1 cellular context compared by ENCODE assay signal in the genomic region with DNA sequence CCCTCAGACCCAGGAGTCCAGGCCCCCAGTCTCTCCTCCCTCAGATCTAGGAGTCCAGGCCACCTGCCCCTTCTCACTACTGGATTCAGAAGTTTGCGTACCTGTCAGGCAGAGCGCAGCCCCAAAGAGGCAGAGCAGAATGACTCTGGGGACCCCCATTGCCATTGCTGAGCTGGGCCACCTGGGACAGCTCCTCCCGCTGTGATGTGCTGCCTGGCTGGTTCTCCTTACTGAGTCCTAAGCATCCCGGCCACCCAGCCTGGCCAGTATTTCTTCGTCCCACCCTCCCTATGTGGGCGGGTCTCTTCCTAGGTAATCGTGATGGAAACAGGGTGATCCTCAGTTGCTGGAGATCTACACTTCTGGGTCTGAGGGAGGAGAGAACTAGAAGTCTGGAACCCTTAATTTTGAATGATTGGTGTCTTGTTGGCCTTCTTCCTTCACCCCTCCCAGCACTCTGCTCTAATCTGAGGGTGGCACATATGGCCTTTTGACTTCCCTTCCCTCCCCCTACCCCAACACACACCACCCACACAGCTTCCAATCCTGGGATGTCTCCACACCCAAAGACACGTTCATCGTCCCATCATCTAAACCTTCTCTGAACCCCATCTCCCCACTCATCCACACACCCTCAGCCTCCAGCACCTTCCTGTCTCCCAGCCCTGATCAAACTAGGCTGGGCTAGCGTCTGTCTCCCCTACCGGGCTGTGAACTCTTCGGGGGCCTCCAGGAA.
TF ChIP-seq lines count a peak whose summit lies in the region.

A gene with protein sequence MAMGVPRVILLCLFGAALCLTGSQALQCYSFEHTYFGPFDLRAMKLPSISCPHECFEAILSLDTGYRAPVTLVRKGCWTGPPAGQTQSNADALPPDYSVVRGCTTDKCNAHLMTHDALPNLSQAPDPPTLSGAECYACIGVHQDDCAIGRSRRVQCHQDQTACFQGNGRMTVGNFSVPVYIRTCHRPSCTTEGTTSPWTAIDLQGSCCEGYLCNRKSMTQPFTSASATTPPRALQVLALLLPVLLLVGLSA (minus strand): TSS at position 232 of the 736 bp plus-strand sequence. CDS start 67 bp downstream, at position 165.

TF ChIP-seq in HEK293, 187 proteins besides CTCF, POLR2A, EP300 and RAD21 (continued from another document):
- TF ChIP-seq, protein P1, sequence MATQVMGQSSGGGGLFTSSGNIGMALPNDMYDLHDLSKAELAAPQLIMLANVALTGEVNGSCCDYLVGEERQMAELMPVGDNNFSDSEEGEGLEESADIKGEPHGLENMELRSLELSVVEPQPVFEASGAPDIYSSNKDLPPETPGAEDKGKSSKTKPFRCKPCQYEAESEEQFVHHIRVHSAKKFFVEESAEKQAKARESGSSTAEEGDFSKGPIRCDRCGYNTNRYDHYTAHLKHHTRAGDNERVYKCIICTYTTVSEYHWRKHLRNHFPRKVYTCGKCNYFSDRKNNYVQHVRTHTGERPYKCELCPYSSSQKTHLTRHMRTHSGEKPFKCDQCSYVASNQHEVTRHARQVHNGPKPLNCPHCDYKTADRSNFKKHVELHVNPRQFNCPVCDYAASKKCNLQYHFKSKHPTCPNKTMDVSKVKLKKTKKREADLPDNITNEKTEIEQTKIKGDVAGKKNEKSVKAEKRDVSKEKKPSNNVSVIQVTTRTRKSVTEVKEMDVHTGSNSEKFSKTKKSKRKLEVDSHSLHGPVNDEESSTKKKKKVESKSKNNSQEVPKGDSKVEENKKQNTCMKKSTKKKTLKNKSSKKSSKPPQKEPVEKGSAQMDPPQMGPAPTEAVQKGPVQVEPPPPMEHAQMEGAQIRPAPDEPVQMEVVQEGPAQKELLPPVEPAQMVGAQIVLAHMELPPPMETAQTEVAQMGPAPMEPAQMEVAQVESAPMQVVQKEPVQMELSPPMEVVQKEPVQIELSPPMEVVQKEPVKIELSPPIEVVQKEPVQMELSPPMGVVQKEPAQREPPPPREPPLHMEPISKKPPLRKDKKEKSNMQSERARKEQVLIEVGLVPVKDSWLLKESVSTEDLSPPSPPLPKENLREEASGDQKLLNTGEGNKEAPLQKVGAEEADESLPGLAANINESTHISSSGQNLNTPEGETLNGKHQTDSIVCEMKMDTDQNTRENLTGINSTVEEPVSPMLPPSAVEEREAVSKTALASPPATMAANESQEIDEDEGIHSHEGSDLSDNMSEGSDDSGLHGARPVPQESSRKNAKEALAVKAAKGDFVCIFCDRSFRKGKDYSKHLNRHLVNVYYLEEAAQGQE (tag by site-specific recombination; IDR thresholded peaks at IDR 0.05) = peak; percentile 94
- TF ChIP-seq, protein P2, sequence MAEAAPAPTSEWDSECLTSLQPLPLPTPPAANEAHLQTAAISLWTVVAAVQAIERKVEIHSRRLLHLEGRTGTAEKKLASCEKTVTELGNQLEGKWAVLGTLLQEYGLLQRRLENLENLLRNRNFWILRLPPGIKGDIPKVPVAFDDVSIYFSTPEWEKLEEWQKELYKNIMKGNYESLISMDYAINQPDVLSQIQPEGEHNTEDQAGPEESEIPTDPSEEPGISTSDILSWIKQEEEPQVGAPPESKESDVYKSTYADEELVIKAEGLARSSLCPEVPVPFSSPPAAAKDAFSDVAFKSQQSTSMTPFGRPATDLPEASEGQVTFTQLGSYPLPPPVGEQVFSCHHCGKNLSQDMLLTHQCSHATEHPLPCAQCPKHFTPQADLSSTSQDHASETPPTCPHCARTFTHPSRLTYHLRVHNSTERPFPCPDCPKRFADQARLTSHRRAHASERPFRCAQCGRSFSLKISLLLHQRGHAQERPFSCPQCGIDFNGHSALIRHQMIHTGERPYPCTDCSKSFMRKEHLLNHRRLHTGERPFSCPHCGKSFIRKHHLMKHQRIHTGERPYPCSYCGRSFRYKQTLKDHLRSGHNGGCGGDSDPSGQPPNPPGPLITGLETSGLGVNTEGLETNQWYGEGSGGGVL (tag by site-specific recombination; IDR thresholded peaks at IDR 0.05) = peak; percentile 16; the same call in 1 of the 2 replicates
- peak; percentile 38; the same call in 1 of the 2 replicates for TF ChIP-seq EGR2 (tag by site-specific recombination; IDR thresholded peaks at IDR 0.05; ENCODE audit: low read depth)
